In the genomic region with DNA sequence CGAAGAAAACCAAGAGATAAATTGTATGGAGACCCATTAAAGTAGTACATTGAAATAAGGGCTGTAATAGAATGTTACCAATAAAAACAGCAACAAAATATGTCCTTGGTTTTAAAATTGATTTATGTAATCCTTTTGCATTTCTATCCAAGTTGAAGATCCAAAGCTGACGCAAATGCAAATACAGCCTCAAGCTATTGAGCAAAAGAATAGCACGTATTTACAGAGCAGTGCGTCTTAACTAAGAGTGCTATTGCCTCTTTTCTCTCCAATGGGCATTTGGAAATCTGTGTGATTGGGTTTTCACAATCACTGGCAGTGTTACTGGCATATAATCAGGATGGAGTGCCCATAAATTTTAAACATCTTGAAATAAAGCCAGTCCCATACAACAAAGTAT, we compare ENCODE assay signal across 17 cellular contexts.
DNase-seq lines count a peak whose midpoint lies in the region; ATAC-seq lines count a peak whose summit lies in the region.
"Had no signal": no experiment of that assay in that cellular context is flagged by ENCODE, and none has a peak within 500 bp of the region (broad histone marks: within the 10 kb centered on the region; RNA-seq: fewer than 3 reads in every experiment).

No MANE protein-coding gene starts in this region.

- intact Hi-C loops in left ventricle myocardium superior (cut with micrococcal nuclease) = no loop called here

- DNase-seq in NCI-H345 (lab: John Stamatoyannopoulos, UW) (peak; percentile 32), NCI-H345 treated with DMSO at 0.1 percent for 48 hours (lab: John Stamatoyannopoulos, UW; ENCODE audit: unreplicated experiment) (no peak), DMS153 treated with DMSO at 0.1 percent for 48 hours (lab: John Stamatoyannopoulos, UW; ENCODE audit: unreplicated experiment) (peak; percentile 40), NCI-H1436 treated with DMSO at 0.1 percent for 48 hours (lab: John Stamatoyannopoulos, UW) (peak; percentile 37), SK-MEL-5 (ENCODE audit: low read depth, low spot score) (peak; percentile 50), left ventricle myocardium superior (no peak), HUDEP-2 (lab: John Stamatoyannopoulos, UW; ENCODE audit: unreplicated experiment in 76 of 76) (no peak)
- DNase-seq: 8988T; CD8-positive, alpha-beta T cell; COR-L47; DMS 273 treated with DMSO at 0.1 percent for 48 hours; DMS79; GDM1; GM23248; HCEC 1CT had no signal

- ATAC-seq in left ventricle myocardium superior (no peak), HG03159 (IDR thresholded peaks at IDR 0.05; ENCODE audit: unreplicated experiment) (no peak)
- ATAC-seq: CD8-positive, alpha-beta T cell; HepG2 had no signal

- in situ Hi-C loops in SK-MEL-5 (cut with HindIII; ENCODE audit: low pct_unique_long_range_greater_than_20kb, low sequenced_read_pairs) = no loop called here

Comparison
In these comparisons a context has a peak if more than half of its experiments do, and no peak if none do; other contexts are left out.
1. DNase-seq: peak in NCI-H345 (single experiment), DMS153 treated with DMSO at 0.1 percent for 48 hours (single experiment), NCI-H1436 treated with DMSO at 0.1 percent for 48 hours (single experiment) and SK-MEL-5 (single experiment); none in NCI-H345 treated with DMSO at 0.1 percent for 48 hours (single experiment), left ventricle myocardium superior (single experiment) and HUDEP-2 (0 of 76).